Comparison of ENCODE assay signal across 20 cellular contexts in genomic region chr6:73703514-73703913, GRCh38. TPM values are rescaled to one million over a fixed set of nuclear protein-coding genes. Genes with fewer than 3 reads are reported as not detected.
DNase-seq lines count a peak whose midpoint lies in the region; TF ChIP-seq lines count a peak whose summit lies in the region.
"Had no signal": no experiment of that assay in that cellular context is flagged by ENCODE, and none has a peak within 500 bp of the region (broad histone marks: within the 10 kb centered on the region; RNA-seq: fewer than 3 reads in every experiment).

No MANE protein-coding gene starts in this region.

- TF ChIP-seq CTCF in MM.1S (IDR thresholded peaks at IDR 0.05; ENCODE audit: low read length): no peak
- no peak for TF ChIP-seq CTCF in fibroblast of villous mesenchyme (IDR thresholded peaks at IDR 0.05; ENCODE audit: insufficient read depth, low read depth, low read length)
- no peak for TF ChIP-seq CTCF in suprapubic skin (IDR thresholded peaks at IDR 0.05)
- TF ChIP-seq CTCF in chondrocyte (IDR thresholded peaks at IDR 0.05): no peak

- H3K9me3 ChIP-seq in MM.1S (replicated peaks; ENCODE audit: insufficient read depth, low read length) (no peaks in the 10 kb centered on the region), SJSA1 (replicated peaks) (no peaks in the 10 kb centered on the region), suprapubic skin (no peaks in the 10 kb centered on the region)
- H3K9me3 ChIP-seq: neutrophil had no signal

- H3K27me3 Mint-ChIP-seq in chondrocyte (ENCODE audit: low read depth): no peaks in the 10 kb centered on the region
- H3K27me3 Mint-ChIP-seq: brain had no signal

- H3K4me1 ChIP-seq in MM.1S (ENCODE audit: low read length) (peaks cover 8% of the 10 kb centered on the region), SJSA1 (replicated peaks) (peaks cover 21% of the 10 kb centered on the region), suprapubic skin (peaks cover 39% of the 10 kb centered on the region)

- TF ChIP-seq POLR2A in suprapubic skin (IDR thresholded peaks at IDR 0.05): no peak

- H3K4me1 Mint-ChIP-seq in chondrocyte (ENCODE audit: low read depth): no peaks in the 10 kb centered on the region
- H3K4me1 Mint-ChIP-seq: brain; CD8-positive, alpha-beta memory T cell had no signal

- TF ChIP-seq EP300 in suprapubic skin (IDR thresholded peaks at IDR 0.05): no peak

- H3K9me2 ChIP-seq in MM.1S (replicated peaks; ENCODE audit: insufficient read depth, low read length): no peaks in the 10 kb centered on the region

- no peak overlapping the region for H2AFZ ChIP-seq in MM.1S (ENCODE audit: low read length)

- no peak for DNase-seq in MM.1S
- DNase-seq in SJSA1 (ENCODE audit: low read depth in 1 of 2, low spot score in 2 of 2): no peak
- peak; percentile 55 for DNase-seq in fibroblast of villous mesenchyme (ENCODE audit: low read depth)
- no peak for DNase-seq in suprapubic skin (ENCODE audit: low spot score in 2 of 2)
- DNase-seq in chondrocyte (ENCODE audit: low spot score): no peak
- no peak for DNase-seq in NCI-H2107 (lab: John Stamatoyannopoulos, UW)
- DNase-seq in occipital lobe (lab: John Stamatoyannopoulos, UW): no peak
- DNase-seq: activated CD8-positive, alpha-beta memory T cell treated with anti-CD3 and anti-CD28 coated beads for 24 hours; activated naive CD8-positive, alpha-beta T cell treated with anti-CD3 and anti-CD28 coated beads, Interleukin-2, amount 10 ng/mL, durations not matched to agents 7 days and 5 days; CD8-positive, alpha-beta memory T cell; effector memory CD4-positive, alpha-beta T cell; GDM1; H9; KG1; NCI-H187; NCI-H69; retina; T-helper 1 cell had no signal

- H3K36me3 ChIP-seq in MM.1S (replicated peaks; ENCODE audit: insufficient read depth, low read length) (no peaks in the 10 kb centered on the region), SJSA1 (peaks cover 28% of the 10 kb centered on the region), suprapubic skin (no peaks in the 10 kb centered on the region)
- H3K36me3 ChIP-seq: neutrophil had no signal

- no peaks in the 10 kb centered on the region for H4K20me1 ChIP-seq in MM.1S (ENCODE audit: insufficient read depth, low read length)

- no peak overlapping the region for H3K27ac ChIP-seq in MM.1S (ENCODE audit: low read length)
- peak overlapping the region; percentile 51 for H3K27ac ChIP-seq in SJSA1
- H3K27ac ChIP-seq in suprapubic skin: peak overlapping the region; percentile 77
- H3K27ac ChIP-seq: neutrophil had no signal

- H3K79me2 ChIP-seq in MM.1S (ENCODE audit: low read length): no peaks in the 10 kb centered on the region

- 70% methylated on average over 1 of the region's 1 CpG for WGBS in suprapubic skin

- H3K9me3 Mint-ChIP-seq in chondrocyte (ENCODE audit: low read depth): no peaks in the 10 kb centered on the region
- H3K9me3 Mint-ChIP-seq: activated naive CD8-positive, alpha-beta T cell treated with anti-CD3 and anti-CD28 coated beads, Interleukin-2, amount 10 ng/mL, durations not matched to agents 7 days and 5 days; brain; CD8-positive, alpha-beta memory T cell; H9 had no signal

- H3K4me3 ChIP-seq in MM.1S (ENCODE audit: low read length): no peak overlapping the region
- no peak overlapping the region for H3K4me3 ChIP-seq in SJSA1
- H3K4me3 ChIP-seq in fibroblast of villous mesenchyme (ENCODE audit: low read depth, low read length): no peak overlapping the region
- H3K4me3 ChIP-seq in suprapubic skin: no peak overlapping the region

- 0 out of 2 replicates have a peak overlapping the region, but pooled peaks have one; percentile 3 for H3K4me2 ChIP-seq in MM.1S (ENCODE audit: low read depth, low read length)

- peaks cover 3% of the 10 kb centered on the region for H3K36me3 Mint-ChIP-seq in chondrocyte (ENCODE audit: low read depth)
- H3K36me3 Mint-ChIP-seq: activated naive CD8-positive, alpha-beta T cell treated with anti-CD3 and anti-CD28 coated beads, Interleukin-2, amount 10 ng/mL, durations not matched to agents 7 days and 5 days; brain had no signal

- H3K9ac ChIP-seq in MM.1S (ENCODE audit: low read length): no peak overlapping the region

- no peaks in the 10 kb centered on the region for H3K27me3 ChIP-seq in MM.1S (replicated peaks; ENCODE audit: insufficient read depth, low read length)
- H3K27me3 ChIP-seq in SJSA1 (replicated peaks): no peaks in the 10 kb centered on the region
- H3K27me3 ChIP-seq in suprapubic skin: no peaks in the 10 kb centered on the region
- H3K27me3 ChIP-seq: neutrophil had no signal

- no peaks in the 10 kb centered on the region for H3F3A ChIP-seq in MM.1S (ENCODE audit: insufficient read depth, low read length)

- no peak overlapping the region for H3K4me3 Mint-ChIP-seq in chondrocyte (ENCODE audit: unreplicated experiment)
- H3K4me3 Mint-ChIP-seq: activated naive CD8-positive, alpha-beta T cell treated with anti-CD3 and anti-CD28 coated beads, Interleukin-2, amount 10 ng/mL, durations not matched to agents 7 days and 5 days; brain; CD8-positive, alpha-beta memory T cell; H9 had no signal

- no peak overlapping the region for H3K27ac Mint-ChIP-seq in chondrocyte (ENCODE audit: unreplicated experiment)
- H3K27ac Mint-ChIP-seq: activated naive CD8-positive, alpha-beta T cell treated with anti-CD3 and anti-CD28 coated beads, Interleukin-2, amount 10 ng/mL, durations not matched to agents 7 days and 5 days; CD8-positive, alpha-beta memory T cell had no signal

RNA-seq across cellular contexts. Expression of gene CD109, which starts 7.5 kb away (rescaled TPM):
- 31.2 and 47.3 TPM in 2 replicates for total RNA-seq in SJSA1 (2014; rRNA removed; shearing (Covaris generic))
- total RNA-seq in fibroblast of villous mesenchyme: 27.2 and 43.2 TPM in 2 replicates
- total RNA-seq in suprapubic skin: 10 to 100 TPM; 27.5 to 48.2 (median 43.1) TPM
- total RNA-seq in chondrocyte: 25.4 to 33.1 TPM (median 26.0 TPM) in 3 replicates
- 1.6 TPM for total RNA-seq in occipital lobe

RNA-seq across cellular contexts. Expression of gene SLC17A5, which starts 49.7 kb away (rescaled TPM):
- total RNA-seq in SJSA1 (2014; rRNA removed; shearing (Covaris generic)): 4.5 and 12.5 TPM in 2 replicates
- total RNA-seq in fibroblast of villous mesenchyme (40.3 and 46.6 TPM in 2 replicates), suprapubic skin (10 to 100 TPM in 2 of 4 donors, 1 to 10 TPM in 2; 8.0 to 14.0 (median 11.2) TPM), chondrocyte (29.8 to 48.2 TPM (median 33.0 TPM) in 3 replicates), occipital lobe (27.9 TPM)

Comparison
In these comparisons a context has a peak if more than half of its experiments do, and no peak if none do; other contexts are left out.
1. RNA of gene CD109, which starts 7.5 kb away (total RNA-seq): 31.2 to 47.3 TPM in SJSA1, 27.5 to 48.2 TPM in suprapubic skin, 27.2 to 43.2 TPM in fibroblast of villous mesenchyme and 25.4 to 33.1 TPM in chondrocyte; 1.6 TPM in occipital lobe (single experiment); every median in the first group is over 10 times any median in the second.